In the genomic region with DNA sequence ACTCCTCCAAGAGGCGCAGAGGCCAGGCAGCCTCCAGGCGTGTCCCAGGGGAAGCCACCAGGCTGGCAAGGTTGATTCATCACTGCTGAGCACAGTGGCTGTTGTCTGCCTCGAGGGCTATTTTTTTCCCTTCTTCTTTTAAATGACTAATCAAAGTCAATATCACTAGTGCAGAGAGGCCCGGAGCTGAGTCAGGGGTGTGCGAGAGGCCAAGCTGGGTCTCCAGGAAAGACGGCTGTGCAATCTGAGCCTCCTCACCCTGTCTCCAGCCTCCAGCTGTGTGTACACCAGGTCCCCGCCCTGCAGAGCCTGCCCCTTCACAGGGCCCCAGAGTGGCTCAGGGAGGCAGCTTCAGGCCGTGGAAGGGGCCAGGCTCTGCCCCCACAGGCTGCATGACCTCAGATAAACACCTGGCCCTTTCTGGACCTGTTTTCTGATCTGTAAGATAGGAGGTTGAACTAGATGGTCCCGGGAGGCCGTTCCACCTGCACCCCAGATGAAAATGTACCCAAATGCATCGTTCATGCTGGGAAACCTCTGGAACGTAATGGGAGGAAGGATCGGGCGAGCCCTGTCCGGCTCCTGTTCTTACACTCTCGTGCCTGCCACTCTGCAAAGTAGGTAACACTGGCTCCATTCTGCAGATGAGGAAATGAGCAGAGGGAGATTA, we compare ENCODE assay signal across 1 cellular context.
A peak's percentile ranks its signal among the peaks of the same experiment; 100 is the strongest.
TF ChIP-seq lines count a peak whose summit lies in the region.

No MANE protein-coding gene starts in this region.

TF ChIP-seq in SK-N-SH, 30 proteins besides CTCF, POLR2A, EP300 and RAD21 (continued from another document):
- TF ChIP-seq ZBTB33 (IDR thresholded peaks at IDR 0.05; ENCODE audit: borderline replicate concordance, low read depth) (peak; percentile 80), GABPA (IDR thresholded peaks at IDR 0.05; ENCODE audit: low read depth) (peak; percentile 31; the same call in 1 of the 2 replicates), MEF2A (IDR thresholded peaks at IDR 0.05; ENCODE audit: borderline replicate concordance, low read depth) (peak; percentile 87; the same call in 1 of the 2 replicates), TCF12 (IDR thresholded peaks at IDR 0.05) (peak; percentile 93), SMC3 (IDR thresholded peaks at IDR 0.05; ENCODE audit: low read depth, low read length) (no peak), RFX5 (IDR thresholded peaks at IDR 0.05; ENCODE audit: low read length) (no peak), RXRA (IDR thresholded peaks at IDR 0.05; ENCODE audit: borderline replicate concordance, low read depth) (peak; percentile 100), NRF1 (IDR thresholded peaks at IDR 0.05; ENCODE audit: low read depth, low read length) (no peak), ELF1 (IDR thresholded peaks at IDR 0.05) (no peak), NFIC (IDR thresholded peaks at IDR 0.05; ENCODE audit: borderline replicate concordance) (peak; percentile 91), CHD2 (IDR thresholded peaks at IDR 0.05; ENCODE audit: low read length, partially characterized antibody) (no peak), YY1 (IDR thresholded peaks at IDR 0.05; ENCODE audit: low read depth) (no peak), JUND (IDR thresholded peaks at IDR 0.05) (peak; percentile 91), FOXJ3 (CRISPR knock-in tag; IDR thresholded peaks at IDR 0.05) (no peak), USF2 (IDR thresholded peaks at IDR 0.05; ENCODE audit: borderline replicate concordance, low read depth, low read length) (no peak), TEAD4 (IDR thresholded peaks at IDR 0.05; ENCODE audit: borderline replicate concordance, insufficient read depth) (0 out of 2 replicates have a peak, but pooled peaks have one; percentile 64), FOSL2 (IDR thresholded peaks at IDR 0.05; ENCODE audit: borderline replicate concordance, low read depth) (peak; percentile 94), MXI1 (IDR thresholded peaks at IDR 0.05; ENCODE audit: low read depth, low read length) (no peak), SIN3A (IDR thresholded peaks at IDR 0.05; ENCODE audit: borderline replicate concordance, low read depth, low read length) (peak; percentile 87; the same call in 1 of the 2 replicates), POLR2AphosphoS5 (IDR thresholded peaks at IDR 0.05; ENCODE audit: low read depth, low read length) (peak; percentile 74; the same call in 1 of the 2 replicates), FOXM1 (IDR thresholded peaks at IDR 0.05; ENCODE audit: low read depth) (no peak)
- TF ChIP-seq, protein P1, sequence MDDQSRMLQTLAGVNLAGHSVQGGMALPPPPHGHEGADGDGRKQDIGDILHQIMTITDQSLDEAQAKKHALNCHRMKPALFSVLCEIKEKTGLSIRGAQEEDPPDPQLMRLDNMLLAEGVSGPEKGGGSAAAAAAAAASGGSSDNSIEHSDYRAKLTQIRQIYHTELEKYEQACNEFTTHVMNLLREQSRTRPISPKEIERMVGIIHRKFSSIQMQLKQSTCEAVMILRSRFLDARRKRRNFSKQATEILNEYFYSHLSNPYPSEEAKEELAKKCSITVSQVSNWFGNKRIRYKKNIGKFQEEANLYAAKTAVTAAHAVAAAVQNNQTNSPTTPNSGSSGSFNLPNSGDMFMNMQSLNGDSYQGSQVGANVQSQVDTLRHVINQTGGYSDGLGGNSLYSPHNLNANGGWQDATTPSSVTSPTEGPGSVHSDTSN (IDR thresholded peaks at IDR 0.05) = peak; percentile 84
- TF ChIP-seq, protein P2, sequence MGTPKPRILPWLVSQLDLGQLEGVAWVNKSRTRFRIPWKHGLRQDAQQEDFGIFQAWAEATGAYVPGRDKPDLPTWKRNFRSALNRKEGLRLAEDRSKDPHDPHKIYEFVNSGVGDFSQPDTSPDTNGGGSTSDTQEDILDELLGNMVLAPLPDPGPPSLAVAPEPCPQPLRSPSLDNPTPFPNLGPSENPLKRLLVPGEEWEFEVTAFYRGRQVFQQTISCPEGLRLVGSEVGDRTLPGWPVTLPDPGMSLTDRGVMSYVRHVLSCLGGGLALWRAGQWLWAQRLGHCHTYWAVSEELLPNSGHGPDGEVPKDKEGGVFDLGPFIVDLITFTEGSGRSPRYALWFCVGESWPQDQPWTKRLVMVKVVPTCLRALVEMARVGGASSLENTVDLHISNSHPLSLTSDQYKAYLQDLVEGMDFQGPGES (IDR thresholded peaks at IDR 0.05; ENCODE audit: low read depth, low read length) = no peak
